18 cellular contexts compared by ENCODE assay signal in genomic region chr3:138398791-138399575, GRCh38. TPM values are rescaled to one million over a fixed set of nuclear protein-coding genes. Genes with fewer than 3 reads are reported as not detected.
"Had no signal": no experiment of that assay in that cellular context is flagged by ENCODE, and none has a peak within 500 bp of the region (broad histone marks: within the 10 kb centered on the region; RNA-seq: fewer than 3 reads in every experiment).

No MANE protein-coding gene starts in this region.

- H3K27me3 ChIP-seq: ascending aorta, gastroesophageal sphincter, hepatocyte, suprapubic skin, upper lobe of left lung had no signal

- DNase-seq: activated CD4-positive, alpha-beta memory T cell treated with anti-CD3 and anti-CD28 coated beads for 36 hours; activated gamma-delta T cell treated with Interleukin-2 at 50 U/mL for 16 hours; activated naive CD8-positive, alpha-beta T cell treated with anti-CD3 and anti-CD28 coated beads for 36 hours; activated T-cell treated with anti-CD3 and anti-CD28 coated beads, Interleukin-2, amount 50 U/mL, for 72 hours; effector memory CD4-positive, alpha-beta T cell; occipital lobe; stimulated activated CD4-positive, alpha-beta T cell treated with anti-CD3 and anti-CD28 coated beads, Interleukin-4, amount 100 ng/mL, for 1 hour; stimulated activated CD8-positive, alpha-beta memory T cell treated with anti-CD3 and anti-CD28 coated beads, Interleukin-4, amount 100 ng/mL, for 48 hours; stimulated activated naive CD8-positive, alpha-beta T cell treated with anti-CD3 and anti-CD28 coated beads, Interleukin-15, Interleukin-2, amounts not matched to agents 100 U/mL and 50 U/mL, for 24 hours; T-helper 9 cell; upper lobe of left lung had no signal

- H3K4me3 ChIP-seq: ascending aorta, coronary artery, gastroesophageal sphincter, hepatocyte, suprapubic skin, upper lobe of left lung had no signal

- H3K4me1 ChIP-seq: ascending aorta, gastroesophageal sphincter, suprapubic skin, upper lobe of left lung had no signal

- H3K9me3 ChIP-seq: ascending aorta, gastroesophageal sphincter, suprapubic skin, upper lobe of left lung had no signal

- H3K27ac ChIP-seq: ascending aorta, coronary artery, epithelial cell of prostate, gastroesophageal sphincter, hepatocyte, suprapubic skin, upper lobe of left lung had no signal

- ATAC-seq: activated T-cell treated with anti-CD3 and anti-CD28 coated beads, Interleukin-2, amount 50 U/mL, for 72 hours; gastroesophageal sphincter; stimulated activated naive CD8-positive, alpha-beta T cell treated with anti-CD3 and anti-CD28 coated beads, Interleukin-15, Interleukin-2, amounts not matched to agents 100 U/mL and 50 U/mL, for 24 hours had no signal

RNA-seq across cellular contexts. Expression of gene ESYT3, which starts 35.4 kb away (rescaled TPM):
- total RNA-seq: ascending aorta, pulmonary artery endothelial cell had no signal
